9 cellular contexts compared by ENCODE assay signal in genomic region chr3:9247361-9248231, GRCh38. TPM values are rescaled to one million over a fixed set of nuclear protein-coding genes. Genes with fewer than 3 reads are reported as not detected.
DNase-seq lines count a peak whose midpoint lies in the region; ATAC-seq and TF ChIP-seq lines count a peak whose summit lies in the region.
"Had no signal": no experiment of that assay in that cellular context is flagged by ENCODE, and none has a peak within 500 bp of the region (broad histone marks: within the 10 kb centered on the region; RNA-seq: fewer than 3 reads in every experiment).

No MANE protein-coding gene starts in this region.

- H2AK5ac ChIP-seq in neuronal stem cell (ENCODE audit: low read depth, low read length), result no peak overlapping the region

- WGBS in neuronal stem cell (ENCODE audit: extremely low coverage in 2 of 2, insufficient read length in 2 of 2, insufficient replicate concordance in 1 of 2), 2 donors, result no CpG with 5 or more reads among the region's 25 CpGs

- H3K4ac ChIP-seq in neuronal stem cell (ENCODE audit: low read length), result no peak overlapping the region

- H2AFZ ChIP-seq in MM.1S (ENCODE audit: low read length) (no peak overlapping the region), neuronal stem cell (ENCODE audit: low read length) (peak overlapping the region; percentile 12)

- no peak overlapping the region for H2BK5ac ChIP-seq in neuronal stem cell (ENCODE audit: low read length)

- H3K4me1 Mint-ChIP-seq in CD8-positive, alpha-beta memory T cell, result peaks cover 14 to 22% (median 21%) of the 10 kb centered on the region in 3 donors

- TF ChIP-seq CTCF in MM.1S (IDR thresholded peaks at IDR 0.05; ENCODE audit: low read length), result no peak
- TF ChIP-seq CTCF in BE2C (IDR thresholded peaks at IDR 0.05; ENCODE audit: low read depth, low read length), result no peak

- H3K4me2 ChIP-seq in MM.1S (ENCODE audit: low read depth, low read length), result peak overlapping the region; percentile 99; the same call in 1 of the 2 replicates
- peak overlapping the region; percentile 93 for H3K4me2 ChIP-seq in neuronal stem cell (ENCODE audit: insufficient read depth, low read length, poor library complexity, severe bottlenecking)

- H3K4me3 Mint-ChIP-seq in CD8-positive, alpha-beta memory T cell, result peak overlapping the region; percentile 83 to 93 (median 89)

- H3K27me3 Mint-ChIP-seq in CD8-positive, alpha-beta memory T cell, result peaks cover 5 to 22% of the 10 kb centered on the region in 2 donors

- no peaks in the 10 kb centered on the region for H3F3A ChIP-seq in MM.1S (ENCODE audit: insufficient read depth, low read length)

- no peak overlapping the region for H2BK15ac ChIP-seq in neuronal stem cell (ENCODE audit: low read length)

- H3K36me3 Mint-ChIP-seq in CD8-positive, alpha-beta memory T cell, result no peaks in the 10 kb centered on the region

- H3K27me3 ChIP-seq in CD8-positive, alpha-beta memory T cell (ENCODE audit: insufficient read depth, low read length, poor library complexity, severe bottlenecking), result no peaks in the 10 kb centered on the region
- H3K27me3 ChIP-seq in MM.1S (replicated peaks; ENCODE audit: insufficient read depth, low read length) (no peaks in the 10 kb centered on the region), endocrine pancreas (ENCODE audit: control insufficient read depth, insufficient read depth, low read length) (no peaks in the 10 kb centered on the region), neuronal stem cell (ENCODE audit: control insufficient read depth in 3 of 3, insufficient read depth in 3 of 3, low read depth in 1 of 3, low read length in 3 of 3) (no peaks in the 10 kb centered on the region), BE2C (no peaks in the 10 kb centered on the region)

- H4K20me1 ChIP-seq in MM.1S (ENCODE audit: insufficient read depth, low read length), result no peaks in the 10 kb centered on the region

- CTCF ChIA-PET in CD8-positive, alpha-beta memory T cell (lab: Charles Lee), result no interaction called here

- H3K9me3 Mint-ChIP-seq in CD8-positive, alpha-beta memory T cell, result peaks cover 0 to 1% (median 0%) of the 10 kb centered on the region in 5 donors

- no peaks in the 10 kb centered on the region for H3K9me2 ChIP-seq in MM.1S (replicated peaks; ENCODE audit: insufficient read depth, low read length)

- no peak for DNase-seq in CD8-positive, alpha-beta memory T cell
- DNase-seq in MM.1S (no peak), neuronal stem cell (ENCODE audit: low spot score) (no peak), BE2C (no peak)
- DNase-seq: cortex of kidney had no signal

- no peak overlapping the region for H2BK12ac ChIP-seq in neuronal stem cell (ENCODE audit: low read length)

- no peak overlapping the region for H3K9ac ChIP-seq in MM.1S (ENCODE audit: low read length)
- no peak overlapping the region for H3K9ac ChIP-seq in endocrine pancreas (ENCODE audit: control insufficient read depth, insufficient read depth, low read length)
- no peak overlapping the region for H3K9ac ChIP-seq in neuronal stem cell (ENCODE audit: low read depth, low read length, poor library complexity)

- H2BK120ac ChIP-seq in neuronal stem cell (ENCODE audit: low read depth, low read length), result no peak overlapping the region

- no peaks in the 10 kb centered on the region for H3K36me3 ChIP-seq in CD8-positive, alpha-beta memory T cell (ENCODE audit: insufficient read depth, low read length)
- H3K36me3 ChIP-seq in MM.1S (replicated peaks; ENCODE audit: insufficient read depth, low read length), result no peaks in the 10 kb centered on the region
- no peaks in the 10 kb centered on the region for H3K36me3 ChIP-seq in endocrine pancreas (ENCODE audit: control insufficient read depth, insufficient read depth, low read length)
- peaks cover 0 to 32% of the 10 kb centered on the region in 2 donors for H3K36me3 ChIP-seq in neuronal stem cell (replicated peaks in 1 of 2; ENCODE audit: control insufficient read depth in 2 of 2, insufficient read depth in 2 of 2, low read length in 2 of 2)
- no peaks in the 10 kb centered on the region for H3K36me3 ChIP-seq in BE2C

- H3K79me1 ChIP-seq in neuronal stem cell (ENCODE audit: low read depth, low read length), result no peaks in the 10 kb centered on the region

- H3K27ac ChIP-seq in CD8-positive, alpha-beta memory T cell (ENCODE audit: low read depth, low read length), result no peak overlapping the region
- no peak overlapping the region for H3K27ac ChIP-seq in MM.1S (ENCODE audit: low read length)
- peak overlapping the region; percentile 11 for H3K27ac ChIP-seq in neuronal stem cell (replicated peaks; ENCODE audit: low read length)

- ATAC-seq in HG02678 (IDR thresholded peaks at IDR 0.05; ENCODE audit: unreplicated experiment) (no peak), GM21447 (IDR thresholded peaks at IDR 0.05; ENCODE audit: unreplicated experiment) (no peak), GM21723 (IDR thresholded peaks at IDR 0.05; ENCODE audit: unreplicated experiment) (no peak)

- H3K4me3 ChIP-seq in CD8-positive, alpha-beta memory T cell (ENCODE audit: low read length), result no peak overlapping the region
- H3K4me3 ChIP-seq in MM.1S (ENCODE audit: low read length) (no peak overlapping the region), endocrine pancreas (ENCODE audit: control insufficient read depth, insufficient read depth, low read length) (peak overlapping the region; percentile 88), neuronal stem cell (ENCODE audit: low read length in 2 of 2) (peak overlapping the region; percentile 78 to 90), BE2C (ENCODE audit: low read depth, low read length) (no peak overlapping the region)

- no peak overlapping the region for H3K23ac ChIP-seq in neuronal stem cell (ENCODE audit: low read depth, low read length, poor library complexity)

- no peak overlapping the region for H4K8ac ChIP-seq in neuronal stem cell (ENCODE audit: low read depth, low read length)

- H3K14ac ChIP-seq in neuronal stem cell (ENCODE audit: low read length), result no peak overlapping the region

- H3K79me2 ChIP-seq in MM.1S (ENCODE audit: low read length), result no peaks in the 10 kb centered on the region

- no peak overlapping the region for H4K91ac ChIP-seq in neuronal stem cell (ENCODE audit: low read depth, low read length, poor library complexity)

- no peak overlapping the region for H3K27ac Mint-ChIP-seq in CD8-positive, alpha-beta memory T cell

- no peaks in the 10 kb centered on the region for H3K9me3 ChIP-seq in CD8-positive, alpha-beta memory T cell (ENCODE audit: low read length)
- H3K9me3 ChIP-seq in MM.1S (replicated peaks; ENCODE audit: insufficient read depth, low read length) (no peaks in the 10 kb centered on the region), endocrine pancreas (ENCODE audit: control insufficient read depth, low read length) (no peaks in the 10 kb centered on the region), neuronal stem cell (replicated peaks in 1 of 2; ENCODE audit: control insufficient read depth in 2 of 2, insufficient read depth in 1 of 2, low read depth in 1 of 2, low read length in 2 of 2) (peaks cover 0 to 3% of the 10 kb centered on the region in 2 donors), BE2C (no peaks in the 10 kb centered on the region)

- POLR2A ChIA-PET in CD8-positive, alpha-beta memory T cell (lab: Charles Lee), result no interaction called here

- peaks cover 9% of the 10 kb centered on the region for H3K4me1 ChIP-seq in CD8-positive, alpha-beta memory T cell (ENCODE audit: insufficient read depth, low read length)
- no peaks in the 10 kb centered on the region for H3K4me1 ChIP-seq in MM.1S (ENCODE audit: low read length)
- H3K4me1 ChIP-seq in endocrine pancreas (ENCODE audit: control insufficient read depth, insufficient read depth, low read length), result no peaks in the 10 kb centered on the region
- peaks cover 14 to 16% of the 10 kb centered on the region in 2 donors for H3K4me1 ChIP-seq in neuronal stem cell (ENCODE audit: control insufficient read depth in 2 of 2, insufficient read depth in 1 of 2, low read depth in 1 of 2, low read length in 2 of 2)
- no peaks in the 10 kb centered on the region for H3K4me1 ChIP-seq in BE2C

- peak overlapping the region; percentile 50 for H3K18ac ChIP-seq in neuronal stem cell (ENCODE audit: low read length)

RNA-seq across cellular contexts. Expression of gene SRGAP3, which starts 1.9 kb away (rescaled TPM):
- 1 to 10 TPM in 1 of 2 experiments, under 1 TPM in 1; 0.84 to 1.1 TPM for total RNA-seq in CD8-positive, alpha-beta memory T cell
- polyA plus RNA-seq in CD8-positive, alpha-beta memory T cell, result 2.1 TPM
- polyA plus RNA-seq in neuronal stem cell (2013, experiment 1 of 2), result 11.8 TPM
- polyA plus RNA-seq in neuronal stem cell (2013, experiment 2 of 2), result 11.9 TPM
- 5.0 TPM for polyA plus RNA-seq in BE2C (2012; ENCODE audit: insufficient read depth, insufficient read length, low read depth)

Comparison
In these comparisons a context has a peak if more than half of its experiments do, and no peak if none do; other contexts are left out.
1. H3K4me3 ChIP-seq: peak in endocrine pancreas (single experiment) and neuronal stem cell (2 of 2); none in CD8-positive, alpha-beta memory T cell (single experiment), MM.1S (single experiment) and BE2C (single experiment).